ENCODE assay signal across 1 cellular context in genomic region chr1:41006942-41007865, GRCh38.
TF ChIP-seq lines count a peak whose summit lies in the region.

No MANE protein-coding gene starts in this region.

TF ChIP-seq in H1, 55 proteins besides CTCF, POLR2A, EP300 and RAD21:
- no peak for TF ChIP-seq KDM4A (IDR thresholded peaks at IDR 0.05; ENCODE audit: low read depth, low read length, severe bottlenecking)
- no peak for TF ChIP-seq KDM5A (IDR thresholded peaks at IDR 0.05; ENCODE audit: low read length)
- no peak for TF ChIP-seq E2F6 (IDR thresholded peaks at IDR 0.05)
- no peak for TF ChIP-seq RFX5 (IDR thresholded peaks at IDR 0.05; ENCODE audit: borderline replicate concordance, low read depth, low read length)
- TF ChIP-seq CREB1 (IDR thresholded peaks at IDR 0.05) = no peak
- TF ChIP-seq EGR1 (IDR thresholded peaks at IDR 0.05; ENCODE audit: borderline replicate concordance, low read depth, low read length) = no peak
- TF ChIP-seq SP1 (IDR thresholded peaks at IDR 0.05; ENCODE audit: low read depth, low read length) = no peak
- TF ChIP-seq NRF1 (IDR thresholded peaks at IDR 0.05; ENCODE audit: low read depth, low read length) = no peak
- no peak for TF ChIP-seq USF2 (IDR thresholded peaks at IDR 0.05; ENCODE audit: low read length)
- no peak for TF ChIP-seq TAF1 (IDR thresholded peaks at IDR 0.05; ENCODE audit: low read depth, low read length)
- no peak for TF ChIP-seq PHF8 (conservative IDR thresholded peaks at IDR 0.05; ENCODE audit: low read depth, low read length)
